Comparison of ENCODE assay signal across 14 cellular contexts in the genomic region with DNA sequence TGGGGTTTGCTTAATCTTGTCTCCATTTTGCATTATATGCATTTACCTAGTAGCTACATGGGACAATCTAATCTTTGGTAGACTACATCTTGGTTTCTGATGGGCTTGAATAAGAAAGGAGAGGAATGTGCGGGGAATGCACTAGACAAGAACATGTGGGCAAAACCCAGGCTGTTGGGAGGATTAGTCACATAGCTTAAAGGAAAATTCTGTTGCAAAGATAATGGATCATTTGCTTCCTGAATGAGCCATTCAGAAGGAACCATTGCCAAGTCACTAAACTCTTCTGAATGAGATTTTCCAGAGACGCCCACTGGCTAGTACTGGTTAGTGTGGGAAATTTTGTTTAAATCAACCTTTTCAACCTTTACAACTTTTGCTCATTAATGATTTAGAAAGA.
A peak's percentile ranks its signal among the peaks of the same experiment; 100 is the strongest.
DNase-seq lines count a peak whose midpoint lies in the region; ATAC-seq and TF ChIP-seq lines count a peak whose summit lies in the region.
"Had no signal": no experiment of that assay in that cellular context is flagged by ENCODE, and none has a peak within 500 bp of the region (broad histone marks: within the 10 kb centered on the region; RNA-seq: fewer than 3 reads in every experiment).

No MANE protein-coding gene starts in this region.

- no CpG with 5 or more reads among the region's 2 CpGs for WGBS in mesendoderm (ENCODE audit: extremely low coverage, insufficient coverage, low lambda C conversion rate)

- H3K27ac ChIP-seq in mesendoderm (ENCODE audit: low read depth, low read length) = no peak overlapping the region

- no peak overlapping the region for H2AK5ac ChIP-seq in mesendoderm (ENCODE audit: low read length)

- no peak overlapping the region for H2BK15ac ChIP-seq in mesendoderm (replicated peaks; ENCODE audit: low read depth)

- no peak overlapping the region for H3K9ac ChIP-seq in mesendoderm (ENCODE audit: low read length)

- H3K36me3 ChIP-seq in MG63 = no peaks in the 10 kb centered on the region
- H3K36me3 ChIP-seq in mesendoderm (ENCODE audit: control insufficient read depth, insufficient read depth, low read length) = no peaks in the 10 kb centered on the region

- H3K4ac ChIP-seq in mesendoderm (ENCODE audit: low read depth, low read length) = no peak overlapping the region

- no peaks in the 10 kb centered on the region for H3K4me1 ChIP-seq in mesendoderm (ENCODE audit: control insufficient read depth, low read depth, low read length)

- peaks cover 7 to 43% of the 10 kb centered on the region in 2 donors for H3K27me3 Mint-ChIP-seq in effector memory CD8-positive, alpha-beta T cell
- H3K27me3 Mint-ChIP-seq: progenitor cell of endocrine pancreas had no signal

- H3K27me3 ChIP-seq in MG63 (no peaks in the 10 kb centered on the region), mesendoderm (ENCODE audit: insufficient read depth, low read length, poor library complexity) (no peaks in the 10 kb centered on the region)

- H3K4me3 ChIP-seq in AG10803 (ENCODE audit: low read length) (no peak overlapping the region), MG63 (no peak overlapping the region), mesendoderm (ENCODE audit: low read length) (no peak overlapping the region)

- no peak overlapping the region for H3K18ac ChIP-seq in mesendoderm (ENCODE audit: low read length)

- H3K4me2 ChIP-seq in mesendoderm (ENCODE audit: low read length) = no peak overlapping the region

- H2BK5ac ChIP-seq in mesendoderm (ENCODE audit: low read length) = no peak overlapping the region

- no peak overlapping the region for H4K5ac ChIP-seq in mesendoderm (ENCODE audit: low read length)

- no peaks in the 10 kb centered on the region for H3K79me2 ChIP-seq in mesendoderm (ENCODE audit: control insufficient read depth, insufficient read depth, low read length)

- H3K4me3 Mint-ChIP-seq in effector memory CD8-positive, alpha-beta T cell = no peak overlapping the region
- H3K4me3 Mint-ChIP-seq: activated CD8-positive, alpha-beta memory T cell treated with anti-CD3 and anti-CD28 coated beads, Interleukin-2, amount 10 ng/mL, durations not matched to agents 7 days and 5 days; brain; CD8-positive, alpha-beta T cell had no signal

- ATAC-seq in GM18873 (IDR thresholded peaks at IDR 0.05; ENCODE audit: low FRiP score, unreplicated experiment) = no peak
- ATAC-seq in HG02870 (IDR thresholded peaks at IDR 0.05; ENCODE audit: unreplicated experiment) = no peak
- no peak for ATAC-seq in effector memory CD8-positive, alpha-beta T cell (replicated peaks)
- ATAC-seq: activated CD8-positive, alpha-beta memory T cell treated with anti-CD3 and anti-CD28 coated beads, Interleukin-2, amount 10 ng/mL, durations not matched to agents 7 days and 5 days; CD8-positive, alpha-beta T cell had no signal

- no peak overlapping the region for H3K56ac ChIP-seq in mesendoderm (ENCODE audit: low read length)

- no peaks in the 10 kb centered on the region for H3K4me1 Mint-ChIP-seq in effector memory CD8-positive, alpha-beta T cell (ENCODE audit: low read depth in 2 of 2)
- H3K4me1 Mint-ChIP-seq: activated CD8-positive, alpha-beta memory T cell treated with anti-CD3 and anti-CD28 coated beads, Interleukin-2, amount 10 ng/mL, durations not matched to agents 7 days and 5 days had no signal

- H3K23ac ChIP-seq in mesendoderm (ENCODE audit: low read length) = no peak overlapping the region

- H4K8ac ChIP-seq in mesendoderm (ENCODE audit: low read depth, low read length) = no peak overlapping the region

- H2BK120ac ChIP-seq in mesendoderm (ENCODE audit: low read depth, low read length) = no peak overlapping the region

- no peaks in the 10 kb centered on the region for H3K9me3 ChIP-seq in MG63

- no peaks in the 10 kb centered on the region for H3K9me3 Mint-ChIP-seq in effector memory CD8-positive, alpha-beta T cell
- H3K9me3 Mint-ChIP-seq: CD8-positive, alpha-beta T cell had no signal

- no peaks in the 10 kb centered on the region for H3K79me1 ChIP-seq in mesendoderm (ENCODE audit: low read length)

- no peak for TF ChIP-seq CTCF in AG10803 (conservative IDR thresholded peaks at IDR 0.05; ENCODE audit: low read length)

- DNase-seq in AG10803 (ENCODE audit: low read depth) = peak; percentile 89
- peak; percentile 35 for DNase-seq in MG63
- peak; percentile 93 for DNase-seq in dermis blood vessel endothelial cell
- peak; percentile 60 for DNase-seq in mesendoderm
- DNase-seq in NCI-H748 treated with DMSO at 0.1 percent for 48 hours (lab: John Stamatoyannopoulos, UW) = no peak
- no peak for DNase-seq in effector memory CD8-positive, alpha-beta T cell
- DNase-seq: activated CD8-positive, alpha-beta memory T cell treated with anti-CD3 and anti-CD28 coated beads, Interleukin-2, amount 10 ng/mL, durations not matched to agents 7 days and 5 days; CD8-positive, alpha-beta T cell; NCI-H1694; T-helper 1 cell had no signal

- no peak overlapping the region for H3K27ac Mint-ChIP-seq in effector memory CD8-positive, alpha-beta T cell
- H3K27ac Mint-ChIP-seq: activated CD8-positive, alpha-beta memory T cell treated with anti-CD3 and anti-CD28 coated beads, Interleukin-2, amount 10 ng/mL, durations not matched to agents 7 days and 5 days; CD8-positive, alpha-beta T cell; progenitor cell of endocrine pancreas had no signal

- no peaks in the 10 kb centered on the region for H3K36me3 Mint-ChIP-seq in effector memory CD8-positive, alpha-beta T cell (ENCODE audit: insufficient read depth)
- H3K36me3 Mint-ChIP-seq: activated CD8-positive, alpha-beta memory T cell treated with anti-CD3 and anti-CD28 coated beads, Interleukin-2, amount 10 ng/mL, durations not matched to agents 7 days and 5 days; CD8-positive, alpha-beta T cell had no signal

Comparison
In these comparisons a context has a peak if more than half of its experiments do, and no peak if none do; other contexts are left out.
1. DNase-seq: peak in AG10803 (single experiment), MG63 (single experiment), dermis blood vessel endothelial cell (single experiment) and mesendoderm (single experiment); none in NCI-H748 treated with DMSO at 0.1 percent for 48 hours (single experiment) and effector memory CD8-positive, alpha-beta T cell (0 of 3).